Comparison of ENCODE assay signal across 8 cellular contexts in the genomic region with DNA sequence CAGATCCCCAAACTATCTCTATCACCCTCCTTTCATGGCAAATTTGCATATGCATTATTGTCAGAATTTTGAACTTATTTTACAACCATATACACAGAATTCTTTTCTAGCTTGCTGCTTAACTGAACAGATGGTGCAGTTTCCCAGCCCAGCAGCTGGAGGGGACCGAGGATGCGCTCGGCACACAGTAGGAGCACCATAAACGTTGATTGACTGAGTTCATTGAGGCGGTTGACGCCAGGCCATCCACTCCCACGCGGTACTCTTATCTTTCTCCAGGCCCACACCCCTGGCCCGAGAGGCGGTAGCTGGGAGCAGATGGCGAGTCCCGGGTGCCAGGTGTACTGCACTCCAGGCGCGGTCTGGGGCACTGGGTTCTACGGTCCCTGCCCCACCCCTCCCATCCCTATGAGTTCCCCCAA. TPM values are rescaled to one million over a fixed set of nuclear protein-coding genes. Genes with fewer than 3 reads are reported as not detected.
DNase-seq lines count a peak whose midpoint lies in the region; ATAC-seq, FAIRE-seq and TF ChIP-seq lines count a peak whose summit lies in the region.

No MANE protein-coding gene starts in this region.

- 7% methylated on average over 12 of the region's 15 CpGs for WGBS in hepatocyte (ENCODE audit: low lambda C conversion rate, missing lambda C conversion rate)
- WGBS in small intestine, 3 donors = 4 to 8% (median 5%) methylated on average over 14 to 15 of the region's 15 CpGs

- H3K27ac ChIP-seq in hepatocyte = peak overlapping the region; percentile 98
- H3K27ac ChIP-seq in small intestine (ENCODE audit: low read depth in 1 of 2, low read length in 1 of 2) = peak overlapping the region in 1 of 2 donors; percentile 97

- H4K20me1 ChIP-seq in hepatocyte (ENCODE audit: insufficient read depth, poor library complexity, severe bottlenecking) = no peaks in the 10 kb centered on the region

- peak overlapping the region; percentile 88 for H2AFZ ChIP-seq in hepatocyte

- H3K9me3 Mint-ChIP-seq in activated T-cell treated with anti-CD3 and anti-CD28 coated beads, Interleukin-2, amount 50 U/mL, for 72 hours = peaks cover 0 to 1% of the 10 kb centered on the region in 2 donors

- peaks cover 0 to 6% of the 10 kb centered on the region in 2 donors for H3K36me3 Mint-ChIP-seq in activated T-cell treated with anti-CD3 and anti-CD28 coated beads, Interleukin-2, amount 50 U/mL, for 72 hours (ENCODE audit: insufficient read depth in 2 of 2)

- peak overlapping the region; percentile 88 to 93 for H3K4me3 Mint-ChIP-seq in activated T-cell treated with anti-CD3 and anti-CD28 coated beads, Interleukin-2, amount 50 U/mL, for 72 hours

- no peaks in the 10 kb centered on the region for H3K79me2 ChIP-seq in hepatocyte

- in situ Hi-C loops in GM13976 (cut with MboI; ENCODE audit: low sequenced_read_pairs, unreplicated experiment) = loop anchor here (10.0 to 25.0 kb wide), 3 partner anchors 649 to 1022 kb away; no protein-coding TSS in a partner anchor

- H3K4me2 ChIP-seq in hepatocyte = peak overlapping the region; percentile 95

- DNase-seq in GM12864 (ENCODE audit: low read depth) (no peak), hepatocyte (ENCODE audit: low spot score) (no peak), small intestine (peak; percentile 81), ecto neural progenitor cell (ENCODE audit: low spot score) (no peak), GM13976 (ENCODE audit: low spot score) (no peak), DMS53 (lab: John Stamatoyannopoulos, UW) (no peak)
- DNase-seq in activated T-cell treated with anti-CD3 and anti-CD28 coated beads, Interleukin-2, amount 50 U/mL, for 72 hours = no peak

- peaks cover 4% of the 10 kb centered on the region for H3K4me1 ChIP-seq in hepatocyte (ENCODE audit: insufficient read depth)
- H3K4me1 ChIP-seq in small intestine (ENCODE audit: control insufficient read depth in 2 of 2, insufficient read depth in 1 of 2, low read depth in 1 of 2, low read length in 1 of 2) = no peaks in the 10 kb centered on the region

- H3K9me2 ChIP-seq in hepatocyte (replicated peaks; ENCODE audit: insufficient read depth) = no peaks in the 10 kb centered on the region

- TF ChIP-seq CTCF in GM12864 (IDR thresholded peaks at IDR 0.05; ENCODE audit: low read depth, low read length, missing control alignments) (no peak), hepatocyte (IDR thresholded peaks at IDR 0.05; ENCODE audit: poor library complexity) (no peak), GM13976 (IDR thresholded peaks at IDR 0.05; ENCODE audit: borderline replicate concordance, control extremely low read depth, extremely low read depth, insufficient read depth, missing control alignments) (no peak)

- peak; percentile 8 for ATAC-seq in HG02763 (IDR thresholded peaks at IDR 0.05; ENCODE audit: unreplicated experiment)
- no peak for ATAC-seq in activated T-cell treated with anti-CD3 and anti-CD28 coated beads, Interleukin-2, amount 50 U/mL, for 72 hours (replicated peaks in 1 of 2)

- no peaks in the 10 kb centered on the region for H3K9me3 ChIP-seq in hepatocyte (ENCODE audit: low read depth)
- no peaks in the 10 kb centered on the region for H3K9me3 ChIP-seq in small intestine (ENCODE audit: control insufficient read depth, low read depth)

- no peak for FAIRE-seq in small intestine (lab: Jason Lieb, UNC)

- H3K4me3 ChIP-seq in GM12864 (ENCODE audit: low read depth, low read length) (peak overlapping the region; percentile 65), hepatocyte (peak overlapping the region; percentile 86), small intestine (ENCODE audit: low read depth in 1 of 2, low read length in 2 of 2) (peak overlapping the region in 1 of 2 donors; percentile 57)

- peaks cover 16% of the 10 kb centered on the region for H3K4me1 Mint-ChIP-seq in activated T-cell treated with anti-CD3 and anti-CD28 coated beads, Interleukin-2, amount 50 U/mL, for 72 hours (ENCODE audit: low read depth)

- no peak overlapping the region for H3K27ac Mint-ChIP-seq in activated T-cell treated with anti-CD3 and anti-CD28 coated beads, Interleukin-2, amount 50 U/mL, for 72 hours

- H3K27me3 Mint-ChIP-seq in activated T-cell treated with anti-CD3 and anti-CD28 coated beads, Interleukin-2, amount 50 U/mL, for 72 hours (ENCODE audit: low read depth) = peaks cover 45% of the 10 kb centered on the region

- H3K36me3 ChIP-seq in hepatocyte (replicated peaks; ENCODE audit: insufficient read depth, low read depth) (no peaks in the 10 kb centered on the region), small intestine (ENCODE audit: control insufficient read depth in 2 of 2, insufficient read depth in 2 of 2, low read length in 2 of 2) (no peaks in the 10 kb centered on the region)

- H3K27me3 ChIP-seq in hepatocyte = no peaks in the 10 kb centered on the region
- peaks cover 0 to 3% of the 10 kb centered on the region in 2 donors for H3K27me3 ChIP-seq in small intestine (ENCODE audit: control insufficient read depth in 2 of 2, insufficient read depth in 2 of 2, low read length in 2 of 2)

RNA-seq across cellular contexts. Expression of a gene that starts 6.8 kb away (rescaled TPM):
- 1 to 10 TPM; 1.9 to 3.5 TPM for total RNA-seq in activated T-cell treated with anti-CD3 and anti-CD28 coated beads, Interleukin-2, amount 50 U/mL, for 72 hours
- total RNA-seq in hepatocyte = 76.4 and 92.5 TPM in 2 replicates
- polyA plus RNA-seq in hepatocyte = 62.2 and 72.7 TPM in 2 replicates
- 10 to 100 TPM in 1 of 3 donors, 1 to 10 TPM in 2; 3.8 to 23.4 (median 4.6) TPM for polyA plus RNA-seq in small intestine

Comparison
In these comparisons a context has a peak if more than half of its experiments do, and no peak if none do; other contexts are left out.
1. RNA of a gene that starts 6.8 kb away (total RNA-seq): 76.4 to 92.5 TPM in hepatocyte; 1.9 to 3.5 TPM in activated T-cell treated with anti-CD3 and anti-CD28 coated beads, Interleukin-2, amount 50 U/mL, for 72 hours; every median in the first group is over 10 times any median in the second.